Comparison of ENCODE assay signal across 1 cellular context in genomic region chr6:5030596-5031136, GRCh38.
A peak's percentile ranks its signal among the peaks of the same experiment; 100 is the strongest.
TF ChIP-seq lines count a peak whose summit lies in the region.

No MANE protein-coding gene starts in this region.

TF ChIP-seq in K562, 482 proteins besides CTCF, POLR2A, EP300 and RAD21 (continued from another document and continues in another):
- TF ChIP-seq E4F1 (CRISPR knock-in tag; IDR thresholded peaks at IDR 0.05; ENCODE audit: borderline replicate concordance) (no peak), ZNF639 (CRISPR knock-in tag; conservative IDR thresholded peaks at IDR 0.05 in 1 of 2, IDR thresholded peaks at IDR 0.05 in 1 of 2) (peak in 1 of 2 experiments; percentile 60; a peak in 1 of 4 replicates), ELK3 (CRISPR knock-in tag; IDR thresholded peaks at IDR 0.05) (no peak), MEIS2 (IDR thresholded peaks at IDR 0.05; ENCODE audit: partially characterized antibody) (peak; percentile 91), ZNF584 (CRISPR knock-in tag; IDR thresholded peaks at IDR 0.05; ENCODE audit: low read depth) (peak; percentile 58; the same call in 1 of the 2 replicates), CREBBP (IDR thresholded peaks at IDR 0.05; ENCODE audit: low read depth, low read length) (no peak), ZNF668 (CRISPR knock-in tag; IDR thresholded peaks at IDR 0.05) (0 out of 2 replicates have a peak, but pooled peaks have one; percentile 37), NFIC (IDR thresholded peaks at IDR 0.05) (peak; percentile 79), ILF3 (IDR thresholded peaks at IDR 0.05; ENCODE audit: borderline replicate concordance) (no peak), PHB (CRISPR knock-in tag; IDR thresholded peaks at IDR 0.05) (no peak), CEBPB (tag; IDR thresholded peaks at IDR 0.05) (no peak), JUND (IDR thresholded peaks at IDR 0.05; ENCODE audit: borderline replicate concordance, low read depth, low read length) (peak; percentile 64; the same call in 1 of the 2 replicates), JUND (tag; IDR thresholded peaks at IDR 0.05; ENCODE audit: borderline replicate concordance, low read depth, low read length) (peak; percentile 82; the same call in 2 of the 3 replicates), SMC3 (conservative IDR thresholded peaks at IDR 0.05; ENCODE audit: insufficient read depth, low read depth, low read length) (peak; percentile 84), USF2 (CRISPR knock-in tag; IDR thresholded peaks at IDR 0.05) (peak; percentile 61), CTCFL (IDR thresholded peaks at IDR 0.05; ENCODE audit: borderline replicate concordance, insufficient read depth, low read depth, low read length, poor library complexity, severe bottlenecking) (peak; percentile 49), MEF2D (tag; conservative IDR thresholded peaks at IDR 0.05; ENCODE audit: low read depth) (no peak), PBX2 (CRISPR knock-in tag; IDR thresholded peaks at IDR 0.05; ENCODE audit: low read depth) (no peak), PBX2 (tag; conservative IDR thresholded peaks at IDR 0.05; ENCODE audit: low read depth) (peak; percentile 90), ESRRB (CRISPR knock-in tag; IDR thresholded peaks at IDR 0.05; ENCODE audit: borderline replicate concordance) (no peak), SMARCA4 (IDR thresholded peaks at IDR 0.05) (0 out of 2 replicates have a peak, but pooled peaks have one; percentile 24), FOXA1 (IDR thresholded peaks at IDR 0.05; ENCODE audit: borderline replicate concordance) (no peak), MYC (IDR thresholded peaks at IDR 0.05; ENCODE audit: low read depth, low read length) (peak; percentile 94), MYC (CRISPR knock-in tag; IDR thresholded peaks at IDR 0.05; ENCODE audit: borderline replicate concordance, low read depth) (peak; percentile 45; the same call in 1 of the 2 replicates)
- TF ChIP-seq, protein P1, sequence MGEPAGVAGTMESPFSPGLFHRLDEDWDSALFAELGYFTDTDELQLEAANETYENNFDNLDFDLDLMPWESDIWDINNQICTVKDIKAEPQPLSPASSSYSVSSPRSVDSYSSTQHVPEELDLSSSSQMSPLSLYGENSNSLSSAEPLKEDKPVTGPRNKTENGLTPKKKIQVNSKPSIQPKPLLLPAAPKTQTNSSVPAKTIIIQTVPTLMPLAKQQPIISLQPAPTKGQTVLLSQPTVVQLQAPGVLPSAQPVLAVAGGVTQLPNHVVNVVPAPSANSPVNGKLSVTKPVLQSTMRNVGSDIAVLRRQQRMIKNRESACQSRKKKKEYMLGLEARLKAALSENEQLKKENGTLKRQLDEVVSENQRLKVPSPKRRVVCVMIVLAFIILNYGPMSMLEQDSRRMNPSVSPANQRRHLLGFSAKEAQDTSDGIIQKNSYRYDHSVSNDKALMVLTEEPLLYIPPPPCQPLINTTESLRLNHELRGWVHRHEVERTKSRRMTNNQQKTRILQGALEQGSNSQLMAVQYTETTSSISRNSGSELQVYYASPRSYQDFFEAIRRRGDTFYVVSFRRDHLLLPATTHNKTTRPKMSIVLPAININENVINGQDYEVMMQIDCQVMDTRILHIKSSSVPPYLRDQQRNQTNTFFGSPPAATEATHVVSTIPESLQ (CRISPR knock-in tag; IDR thresholded peaks at IDR 0.05) = 0 out of 2 replicates have a peak, but pooled peaks have one; percentile 89
- TF ChIP-seq, protein P2, sequence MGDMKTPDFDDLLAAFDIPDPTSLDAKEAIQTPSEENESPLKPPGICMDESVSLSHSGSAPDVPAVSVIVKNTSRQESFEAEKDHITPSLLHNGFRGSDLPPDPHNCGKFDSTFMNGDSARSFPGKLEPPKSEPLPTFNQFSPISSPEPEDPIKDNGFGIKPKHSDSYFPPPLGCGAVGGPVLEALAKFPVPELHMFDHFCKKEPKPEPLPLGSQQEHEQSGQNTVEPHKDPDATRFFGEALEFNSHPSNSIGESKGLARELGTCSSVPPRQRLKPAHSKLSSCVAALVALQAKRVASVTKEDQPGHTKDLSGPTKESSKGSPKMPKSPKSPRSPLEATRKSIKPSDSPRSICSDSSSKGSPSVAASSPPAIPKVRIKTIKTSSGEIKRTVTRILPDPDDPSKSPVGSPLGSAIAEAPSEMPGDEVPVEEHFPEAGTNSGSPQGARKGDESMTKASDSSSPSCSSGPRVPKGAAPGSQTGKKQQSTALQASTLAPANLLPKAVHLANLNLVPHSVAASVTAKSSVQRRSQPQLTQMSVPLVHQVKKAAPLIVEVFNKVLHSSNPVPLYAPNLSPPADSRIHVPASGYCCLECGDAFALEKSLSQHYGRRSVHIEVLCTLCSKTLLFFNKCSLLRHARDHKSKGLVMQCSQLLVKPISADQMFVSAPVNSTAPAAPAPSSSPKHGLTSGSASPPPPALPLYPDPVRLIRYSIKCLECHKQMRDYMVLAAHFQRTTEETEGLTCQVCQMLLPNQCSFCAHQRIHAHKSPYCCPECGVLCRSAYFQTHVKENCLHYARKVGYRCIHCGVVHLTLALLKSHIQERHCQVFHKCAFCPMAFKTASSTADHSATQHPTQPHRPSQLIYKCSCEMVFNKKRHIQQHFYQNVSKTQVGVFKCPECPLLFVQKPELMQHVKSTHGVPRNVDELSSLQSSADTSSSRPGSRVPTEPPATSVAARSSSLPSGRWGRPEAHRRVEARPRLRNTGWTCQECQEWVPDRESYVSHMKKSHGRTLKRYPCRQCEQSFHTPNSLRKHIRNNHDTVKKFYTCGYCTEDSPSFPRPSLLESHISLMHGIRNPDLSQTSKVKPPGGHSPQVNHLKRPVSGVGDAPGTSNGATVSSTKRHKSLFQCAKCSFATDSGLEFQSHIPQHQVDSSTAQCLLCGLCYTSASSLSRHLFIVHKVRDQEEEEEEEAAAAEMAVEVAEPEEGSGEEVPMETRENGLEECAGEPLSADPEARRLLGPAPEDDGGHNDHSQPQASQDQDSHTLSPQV (IDR thresholded peaks at IDR 0.05) = peak; percentile 85
